ENCODE assay signal across 1 cellular context in genomic region chr16:9109255-9109654, GRCh38.
TF ChIP-seq lines count a peak whose summit lies in the region.

No MANE protein-coding gene starts in this region.

TF ChIP-seq in IMR-90, 13 proteins besides CTCF, POLR2A, EP300 and RAD21:
- TF ChIP-seq MAZ (IDR thresholded peaks at IDR 0.05; ENCODE audit: borderline replicate concordance, low read depth, low read length) (no peak), USF2 (IDR thresholded peaks at IDR 0.05; ENCODE audit: low read depth, low read length) (no peak), CHD1 (IDR thresholded peaks at IDR 0.05; ENCODE audit: low read depth, low read length) (no peak), CEBPB (IDR thresholded peaks at IDR 0.05; ENCODE audit: low read depth, low read length) (no peak), MXI1 (IDR thresholded peaks at IDR 0.05; ENCODE audit: borderline replicate concordance, low read depth, low read length) (no peak), BHLHE40 (IDR thresholded peaks at IDR 0.05; ENCODE audit: low read depth, low read length) (no peak), NFE2L2 (IDR thresholded peaks at IDR 0.05; ENCODE audit: low read depth, low read length) (no peak), SMC3 (IDR thresholded peaks at IDR 0.05; ENCODE audit: low read depth, low read length) (no peak), ELK1 (IDR thresholded peaks at IDR 0.05; ENCODE audit: borderline replicate concordance, low read depth, low read length) (no peak)
